ENCODE assay signal across 3 cellular contexts in the genomic region with DNA sequence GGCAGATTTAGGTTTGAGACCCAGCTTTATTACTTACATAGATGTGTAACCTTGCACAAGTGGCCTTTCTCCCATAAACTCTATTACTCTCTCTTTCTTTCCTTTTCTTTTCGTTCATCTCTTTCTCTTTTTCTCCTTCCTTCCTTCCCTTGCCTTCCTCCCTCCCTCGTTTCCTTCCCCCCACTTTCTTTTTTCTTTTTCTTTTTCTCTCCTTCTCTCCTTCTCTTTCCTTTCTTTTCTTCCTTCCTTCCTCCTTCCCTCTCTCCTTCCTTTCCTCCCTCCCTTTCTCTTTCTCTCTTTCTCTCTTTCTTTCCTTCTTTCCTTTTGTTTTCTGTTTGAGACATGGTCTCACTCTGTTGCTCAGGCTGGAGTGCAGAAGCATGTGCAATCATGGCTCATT.
"Had no signal": no experiment of that assay in that cellular context is flagged by ENCODE, and none has a peak within 500 bp of the region (broad histone marks: within the 10 kb centered on the region; RNA-seq: fewer than 3 reads in every experiment).

No MANE protein-coding gene starts in this region.

- DNase-seq: GDM1, GF-D8 had no signal

- H3K4me3 ChIP-seq: GM12878 had no signal
